Comparison of ENCODE assay signal across 22 cellular contexts in the genomic region with DNA sequence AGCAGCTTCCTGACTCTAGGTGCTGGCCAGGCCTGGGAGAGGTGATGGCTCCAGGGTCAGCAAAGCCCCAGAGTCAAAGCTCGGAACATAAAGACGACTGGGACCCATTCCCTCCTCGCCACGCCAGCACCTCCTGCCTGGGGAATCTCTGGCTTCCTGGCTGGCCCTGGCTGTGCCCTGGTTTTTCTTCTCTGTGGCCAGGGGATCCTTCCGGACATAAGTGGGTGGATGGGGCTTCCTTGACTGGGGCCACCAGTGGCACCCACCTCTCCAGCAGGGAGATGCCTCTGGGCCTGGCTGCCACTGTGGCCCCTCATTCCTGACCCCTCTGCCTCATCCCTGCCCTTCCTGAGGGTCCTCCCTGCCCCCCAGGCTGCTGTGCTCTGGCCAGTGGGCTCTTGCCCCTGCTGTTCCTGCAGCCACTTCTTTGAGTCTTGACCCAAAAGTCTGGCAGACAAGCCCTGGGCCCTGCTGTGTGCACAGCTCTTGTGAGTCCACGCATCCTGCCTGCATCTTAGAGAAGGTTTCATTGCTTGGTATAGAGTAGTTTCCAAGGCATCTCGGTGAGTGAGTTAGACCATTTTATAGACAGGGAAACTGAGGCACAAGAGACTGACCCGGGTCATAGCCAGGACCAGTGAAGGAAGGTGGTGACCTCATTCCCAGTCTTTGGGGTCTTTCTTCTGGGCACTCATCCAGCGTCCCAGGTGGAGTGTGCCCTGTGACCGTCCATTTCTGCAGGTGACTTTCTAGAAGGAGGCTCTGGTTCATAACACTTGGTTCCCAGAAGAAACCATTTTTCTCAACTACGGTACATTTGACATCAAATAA. TPM values are rescaled to one million over a fixed set of nuclear protein-coding genes. Genes with fewer than 3 reads are reported as not detected.
A peak's percentile ranks its signal among the peaks of the same experiment; 100 is the strongest.
DNase-seq lines count a peak whose midpoint lies in the region; ATAC-seq and TF ChIP-seq lines count a peak whose summit lies in the region.
"Had no signal": no experiment of that assay in that cellular context is flagged by ENCODE, and none has a peak within 500 bp of the region (broad histone marks: within the 10 kb centered on the region; RNA-seq: fewer than 3 reads in every experiment).

No MANE protein-coding gene starts in this region.

- no peaks in the 10 kb centered on the region for H3K36me3 ChIP-seq in right atrium auricular region
- no peaks in the 10 kb centered on the region for H3K36me3 ChIP-seq in sigmoid colon
- H3K36me3 ChIP-seq: breast epithelium, HAP-1, MG63, prostate gland, thyroid gland had no signal

- H3K9me3 ChIP-seq in right atrium auricular region (no peaks in the 10 kb centered on the region), sigmoid colon (no peaks in the 10 kb centered on the region)
- H3K9me3 ChIP-seq: breast epithelium, HAP-1, MG63, prostate gland, thyroid gland had no signal

- H3K4me3 ChIP-seq in right atrium auricular region, result no peak overlapping the region
- no peak overlapping the region for H3K4me3 ChIP-seq in sigmoid colon
- H3K4me3 ChIP-seq: breast epithelium, HAP-1, MG63, prostate gland, thyroid gland had no signal

- DNase-seq in right atrium auricular region (ENCODE audit: low spot score) (peak; percentile 46), left cardiac atrium (no peak), ecto neural progenitor cell (ENCODE audit: low spot score) (peak; percentile 34), sigmoid colon (peak; percentile 52), immature natural killer cell (no peak)
- DNase-seq in activated T-helper 1 cell treated with anti-CD3 and anti-CD28 coated beads, Interleukin-12 subunit alpha, Interleukin-12 subunit beta, Interleukin-2, Interleukin-4 antibody, amounts not matched to agents 30 ng/mL and 10 ng/mL and 1 ng/mL, durations not matched to agents 14 hours and 24 hours and 36 hours (ENCODE audit: low spot score), result no peak
- DNase-seq in activated naive CD4-positive, alpha-beta T cell treated with anti-CD3 and anti-CD28 coated beads, Interleukin-2, amount 50 U/mL, for 16 hours, result no peak
- DNase-seq: activated CD4-positive, alpha-beta T cell treated with anti-CD3 and anti-CD28 coated beads for 36 hours; activated naive CD8-positive, alpha-beta T cell treated with anti-CD3 and anti-CD28 coated beads for 36 hours; MG63; NCI-H1694; NCI-H2227 treated with DMSO at 0.1 percent for 48 hours; NCI-H82; T-helper 9 cell; thyroid gland had no signal

- TF ChIP-seq POLR2A in sigmoid colon (IDR thresholded peaks at IDR 0.05), result no peak

- no peak for TF ChIP-seq CTCF in right atrium auricular region (IDR thresholded peaks at IDR 0.05)
- no peak for TF ChIP-seq CTCF in sigmoid colon (IDR thresholded peaks at IDR 0.05)

- H3K27ac ChIP-seq in right atrium auricular region, result peak overlapping the region in 1 of 2 donors; percentile 2
- H3K27ac ChIP-seq in sigmoid colon, result peak overlapping the region in 1 of 4 donors; percentile 63
- H3K27ac ChIP-seq: HL-60, prostate gland, thyroid gland had no signal

- no peak for TF ChIP-seq EP300 in sigmoid colon (IDR thresholded peaks at IDR 0.05)

- H3K27me3 Mint-ChIP-seq in immature natural killer cell (ENCODE audit: low read depth in 3 of 3), result peaks cover 4 to 14% (median 13%) of the 10 kb centered on the region in 3 donors
- no peaks in the 10 kb centered on the region for H3K27me3 Mint-ChIP-seq in activated T-helper 1 cell treated with anti-CD3 and anti-CD28 coated beads, Interleukin-12 subunit alpha, Interleukin-12 subunit beta, Interleukin-2, Interleukin-4 antibody, amounts not matched to agents 30 ng/mL and 10 ng/mL and 1 ng/mL, durations not matched to agents 14 hours and 24 hours and 36 hours (ENCODE audit: insufficient read depth)
- H3K27me3 Mint-ChIP-seq: activated CD4-positive, alpha-beta T cell treated with anti-CD3 and anti-CD28 coated beads for 36 hours; activated naive CD8-positive, alpha-beta T cell treated with anti-CD3 and anti-CD28 coated beads for 36 hours; IgD-negative memory B cell had no signal

- ATAC-seq in left cardiac atrium, result no peak
- ATAC-seq: activated CD4-positive, alpha-beta T cell treated with anti-CD3 and anti-CD28 coated beads for 36 hours; esophagus mucosa; SK-N-SH treated with all-trans-retinoic acid at 6 μM for 48 hours had no signal

- no peaks in the 10 kb centered on the region for H3K9me3 Mint-ChIP-seq in immature natural killer cell
- no peaks in the 10 kb centered on the region for H3K9me3 Mint-ChIP-seq in activated T-helper 1 cell treated with anti-CD3 and anti-CD28 coated beads, Interleukin-12 subunit alpha, Interleukin-12 subunit beta, Interleukin-2, Interleukin-4 antibody, amounts not matched to agents 30 ng/mL and 10 ng/mL and 1 ng/mL, durations not matched to agents 14 hours and 24 hours and 36 hours
- H3K9me3 Mint-ChIP-seq: activated naive CD8-positive, alpha-beta T cell treated with anti-CD3 and anti-CD28 coated beads for 36 hours had no signal

- intact Hi-C loops in left cardiac atrium (cut with DNase I), result no loop called here
- intact Hi-C loops in sigmoid colon (cut with DNase I), result no loop called here
- intact Hi-C loops in activated T-helper 1 cell treated with anti-CD3 and anti-CD28 coated beads, Interleukin-12 subunit alpha, Interleukin-12 subunit beta, Interleukin-2, Interleukin-4 antibody, amounts not matched to agents 30 ng/mL and 10 ng/mL and 1 ng/mL, durations not matched to agents 14 hours and 24 hours and 36 hours (cut with micrococcal nuclease), result no loop called here

- H3K4me1 ChIP-seq in right atrium auricular region, result peaks cover 0 to 20% of the 10 kb centered on the region in 2 donors
- peaks cover 0 to 20% (median 3%) of the 10 kb centered on the region in 4 donors for H3K4me1 ChIP-seq in sigmoid colon
- H3K4me1 ChIP-seq: HAP-1, prostate gland had no signal

- H3K27ac Mint-ChIP-seq in immature natural killer cell, result peak overlapping the region in 1 of 6 donors; percentile 65
- no peak overlapping the region for H3K27ac Mint-ChIP-seq in activated T-helper 1 cell treated with anti-CD3 and anti-CD28 coated beads, Interleukin-12 subunit alpha, Interleukin-12 subunit beta, Interleukin-2, Interleukin-4 antibody, amounts not matched to agents 30 ng/mL and 10 ng/mL and 1 ng/mL, durations not matched to agents 14 hours and 24 hours and 36 hours
- H3K27ac Mint-ChIP-seq: activated CD4-positive, alpha-beta T cell treated with anti-CD3 and anti-CD28 coated beads for 36 hours; activated naive CD8-positive, alpha-beta T cell treated with anti-CD3 and anti-CD28 coated beads for 36 hours had no signal

- H3K36me3 Mint-ChIP-seq in immature natural killer cell, result no peaks in the 10 kb centered on the region
- H3K36me3 Mint-ChIP-seq in activated T-helper 1 cell treated with anti-CD3 and anti-CD28 coated beads, Interleukin-12 subunit alpha, Interleukin-12 subunit beta, Interleukin-2, Interleukin-4 antibody, amounts not matched to agents 30 ng/mL and 10 ng/mL and 1 ng/mL, durations not matched to agents 14 hours and 24 hours and 36 hours (ENCODE audit: low read depth), result no peaks in the 10 kb centered on the region
- H3K36me3 Mint-ChIP-seq: activated naive CD8-positive, alpha-beta T cell treated with anti-CD3 and anti-CD28 coated beads for 36 hours; IgD-negative memory B cell had no signal

- peaks cover 27 to 34% of the 10 kb centered on the region in 2 donors for H3K4me1 Mint-ChIP-seq in immature natural killer cell
- H3K4me1 Mint-ChIP-seq in activated T-helper 1 cell treated with anti-CD3 and anti-CD28 coated beads, Interleukin-12 subunit alpha, Interleukin-12 subunit beta, Interleukin-2, Interleukin-4 antibody, amounts not matched to agents 30 ng/mL and 10 ng/mL and 1 ng/mL, durations not matched to agents 14 hours and 24 hours and 36 hours (ENCODE audit: low read depth), result peaks cover 13% of the 10 kb centered on the region

- WGBS in sigmoid colon, 2 donors, result 94% methylated on average over 11 of the region's 11 CpGs

- H3K4me3 Mint-ChIP-seq in immature natural killer cell, result no peak overlapping the region
- H3K4me3 Mint-ChIP-seq in activated T-helper 1 cell treated with anti-CD3 and anti-CD28 coated beads, Interleukin-12 subunit alpha, Interleukin-12 subunit beta, Interleukin-2, Interleukin-4 antibody, amounts not matched to agents 30 ng/mL and 10 ng/mL and 1 ng/mL, durations not matched to agents 14 hours and 24 hours and 36 hours, result no peak overlapping the region
- H3K4me3 Mint-ChIP-seq: activated CD4-positive, alpha-beta T cell treated with anti-CD3 and anti-CD28 coated beads for 36 hours; activated naive CD8-positive, alpha-beta T cell treated with anti-CD3 and anti-CD28 coated beads for 36 hours had no signal

- H3K27me3 ChIP-seq in right atrium auricular region (no peaks in the 10 kb centered on the region), sigmoid colon (no peaks in the 10 kb centered on the region)
- H3K27me3 ChIP-seq: breast epithelium, MG63, thyroid gland had no signal

RNA-seq across cellular contexts. Expression of a gene that starts 17.3 kb away (rescaled TPM):
- 10 to 100 TPM; 13.2 to 18.1 TPM for total RNA-seq in right atrium auricular region
- 10 to 100 TPM; 17.5 to 22.7 TPM for total RNA-seq in left cardiac atrium
- total RNA-seq in sigmoid colon, result 10 to 100 TPM; 20.6 to 24.3 (median 22.3) TPM
- polyA plus RNA-seq in sigmoid colon, result 10 to 100 TPM in 1 of 3 donors, 1 to 10 TPM in 2; 4.2 to 35.1 (median 7.8) TPM
- polyA plus RNA-seq in immature natural killer cell, result 100 to 1,000 TPM; 107 to 255 (median 144) TPM
- 103 and 110 TPM in 2 replicates for total RNA-seq in activated T-helper 1 cell treated with anti-CD3 and anti-CD28 coated beads, Interleukin-12 subunit alpha, Interleukin-12 subunit beta, Interleukin-2, Interleukin-4 antibody, amounts not matched to agents 30 ng/mL and 10 ng/mL and 1 ng/mL, durations not matched to agents 14 hours and 24 hours and 36 hours

Comparison
In these comparisons a context has a peak if more than half of its experiments do, and no peak if none do; other contexts are left out.
1. DNase-seq: peak in right atrium auricular region (single experiment), ecto neural progenitor cell (single experiment) and sigmoid colon (single experiment); none in left cardiac atrium (single experiment), immature natural killer cell (0 of 3), activated T-helper 1 cell treated with anti-CD3 and anti-CD28 coated beads, Interleukin-12 subunit alpha, Interleukin-12 subunit beta, Interleukin-2, Interleukin-4 antibody, amounts not matched to agents 30 ng/mL and 10 ng/mL and 1 ng/mL, durations not matched to agents 14 hours and 24 hours and 36 hours (single experiment) and activated naive CD4-positive, alpha-beta T cell treated with anti-CD3 and anti-CD28 coated beads, Interleukin-2, amount 50 U/mL, for 16 hours (single experiment).